In genomic region chr22:11028180-11028579, GRCh38 we compare ENCODE assay signal across 1 cellular context.
TF ChIP-seq lines count a peak whose summit lies in the region.
"Not testable (repeated sequence)": the region's sequence is repeated elsewhere in the genome, so short reads cannot be mapped to it uniquely, and the experiment has no call there.

No MANE protein-coding gene starts in this region.

TF ChIP-seq in K562, 482 proteins besides CTCF, POLR2A, EP300 and RAD21 (continued from another document):
- TF ChIP-seq PBX2 (CRISPR knock-in tag; IDR thresholded peaks at IDR 0.05; ENCODE audit: low read depth): not testable (repeated sequence)
- peak; percentile 36; the same call in 1 of the 2 replicates for TF ChIP-seq PBX2 (tag; conservative IDR thresholded peaks at IDR 0.05; ENCODE audit: low read depth)
